26 cellular contexts compared by ENCODE assay signal in the genomic region with DNA sequence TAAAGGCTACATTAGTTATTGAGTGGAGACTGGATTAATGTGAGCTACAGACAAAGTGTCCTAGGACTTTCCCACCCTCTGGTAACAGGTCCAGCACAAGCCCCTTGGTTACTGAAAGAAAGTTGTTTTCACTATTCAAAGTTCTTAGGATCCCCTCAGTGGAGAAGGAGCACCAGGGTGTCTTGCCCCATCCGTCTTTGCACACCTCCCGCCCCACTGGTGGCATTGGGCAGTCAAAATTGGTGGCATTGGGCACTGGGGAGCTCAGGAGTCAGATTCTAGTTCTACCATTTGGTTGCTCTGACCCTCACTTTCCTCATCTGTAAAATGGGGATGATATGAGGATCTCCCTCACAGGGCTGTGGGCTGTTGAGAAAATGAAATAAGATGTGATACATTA. TPM values are rescaled to one million over a fixed set of nuclear protein-coding genes. Genes with fewer than 3 reads are reported as not detected.
"Had no signal": no experiment of that assay in that cellular context is flagged by ENCODE, and none has a peak within 500 bp of the region (broad histone marks: within the 10 kb centered on the region; RNA-seq: fewer than 3 reads in every experiment).

No MANE protein-coding gene starts in this region.

- DNase-seq: activated CD4-positive, alpha-beta T cell treated with anti-CD3 and anti-CD28 coated beads for 4 hours; activated CD4-positive, alpha-beta T cell treated with anti-CD3 and anti-CD28 coated beads, Interleukin-2, amount 50 U/mL, for 48 hours; activated CD4-positive, CD25-positive, alpha-beta regulatory T cell; activated CD8-positive, alpha-beta memory T cell treated with anti-CD3 and anti-CD28 coated beads for 24 hours; activated gamma-delta T cell treated with Interleukin-2 at 50 U/mL for 16 hours; activated naive CD8-positive, alpha-beta T cell treated with anti-CD3 and anti-CD28 coated beads, Interleukin-2, amount 50 U/mL, for 24 hours; cortex of kidney; effector memory CD8-positive, alpha-beta T cell; erythroblast; hippocampal formation; left cardiac atrium; left ventricle myocardium superior; naive B cell; right cardiac atrium; stimulated activated CD4-positive, alpha-beta T cell treated with anti-CD3 and anti-CD28 coated beads, Interleukin-12 subunit alpha, Interleukin-12 subunit beta, amount 100 ng/mL, for 4 hours; stimulated activated CD4-positive, alpha-beta T cell treated with anti-CD3 and anti-CD28 coated beads, Interleukin-4, amount 100 ng/mL, for 24 hours; T-cell; trophoblast cell; uterus had no signal

- H3K4me1 Mint-ChIP-seq: activated naive CD8-positive, alpha-beta T cell treated with anti-CD3 and anti-CD28 coated beads, Interleukin-2, amount 50 U/mL, for 24 hours had no signal

- ATAC-seq: activated naive CD8-positive, alpha-beta T cell treated with anti-CD3 and anti-CD28 coated beads, Interleukin-2, amount 50 U/mL, for 24 hours; effector memory CD8-positive, alpha-beta T cell; left cardiac atrium; left ventricle myocardium superior; right cardiac atrium; stimulated activated effector memory CD8-positive, alpha-beta T cell treated with anti-CD3 and anti-CD28 coated beads, Interleukin-12 subunit alpha, Interleukin-12 subunit beta, amount 100 ng/mL, for 72 hours; T-cell had no signal

- H3K4me3 Mint-ChIP-seq: activated naive CD4-positive, alpha-beta T cell treated with anti-CD3 and anti-CD28 coated beads, Interleukin-2, amount 50 U/mL, for 24 hours; activated naive CD8-positive, alpha-beta T cell treated with anti-CD3 and anti-CD28 coated beads, Interleukin-2, amount 50 U/mL, for 24 hours; effector memory CD8-positive, alpha-beta T cell; naive B cell; stimulated activated effector memory CD8-positive, alpha-beta T cell treated with anti-CD3 and anti-CD28 coated beads, Interleukin-12 subunit alpha, Interleukin-12 subunit beta, amount 100 ng/mL, for 72 hours; stimulated activated naive CD8-positive, alpha-beta T cell treated with anti-CD3 and anti-CD28 coated beads, Interleukin-15, Interleukin-2, amounts not matched to agents 100 ng/mL and 50 ng/mL, for 24 hours; T-cell had no signal

- H3K9me3 Mint-ChIP-seq: activated naive CD4-positive, alpha-beta T cell treated with anti-CD3 and anti-CD28 coated beads, Interleukin-2, amount 50 U/mL, for 24 hours; activated naive CD8-positive, alpha-beta T cell treated with anti-CD3 and anti-CD28 coated beads, Interleukin-2, amount 50 U/mL, for 24 hours; effector memory CD8-positive, alpha-beta T cell; naive B cell; stimulated activated effector memory CD8-positive, alpha-beta T cell treated with anti-CD3 and anti-CD28 coated beads, Interleukin-12 subunit alpha, Interleukin-12 subunit beta, amount 100 ng/mL, for 72 hours; stimulated activated naive CD8-positive, alpha-beta T cell treated with anti-CD3 and anti-CD28 coated beads, Interleukin-15, Interleukin-2, amounts not matched to agents 100 ng/mL and 50 ng/mL, for 24 hours; T-cell had no signal

- H3K4me3 ChIP-seq: cardiac muscle cell, skin epidermis, thoracic aorta, uterus had no signal

- H3K27ac Mint-ChIP-seq: activated naive CD4-positive, alpha-beta T cell treated with anti-CD3 and anti-CD28 coated beads, Interleukin-2, amount 50 U/mL, for 24 hours; activated naive CD8-positive, alpha-beta T cell treated with anti-CD3 and anti-CD28 coated beads, Interleukin-2, amount 50 U/mL, for 24 hours; effector memory CD8-positive, alpha-beta T cell; stimulated activated effector memory CD8-positive, alpha-beta T cell treated with anti-CD3 and anti-CD28 coated beads, Interleukin-12 subunit alpha, Interleukin-12 subunit beta, amount 100 ng/mL, for 72 hours; stimulated activated naive CD8-positive, alpha-beta T cell treated with anti-CD3 and anti-CD28 coated beads, Interleukin-15, Interleukin-2, amounts not matched to agents 100 ng/mL and 50 ng/mL, for 24 hours; T-cell had no signal

- H3K27me3 ChIP-seq: cardiac muscle cell, uterus had no signal

- H3K27ac ChIP-seq: cardiac muscle cell, thoracic aorta had no signal

- H3K36me3 Mint-ChIP-seq: activated naive CD4-positive, alpha-beta T cell treated with anti-CD3 and anti-CD28 coated beads, Interleukin-2, amount 50 U/mL, for 24 hours; stimulated activated effector memory CD8-positive, alpha-beta T cell treated with anti-CD3 and anti-CD28 coated beads, Interleukin-12 subunit alpha, Interleukin-12 subunit beta, amount 100 ng/mL, for 72 hours; T-cell had no signal

- H3K9me3 ChIP-seq: thoracic aorta, uterus had no signal

- H3K4me1 ChIP-seq: uterus had no signal

- H3K36me3 ChIP-seq: cardiac muscle cell, thoracic aorta, uterus had no signal

RNA-seq across cellular contexts. Expression of a gene that starts 2.4 kb away (rescaled TPM):
- total RNA-seq: T-helper 2 cell treated with Interferon-gamma antibody and Interleukin-4, amounts not matched to agents 100 ng/mL and 5 ng/mL, for 36 hours had no signal
